In the genomic region with DNA sequence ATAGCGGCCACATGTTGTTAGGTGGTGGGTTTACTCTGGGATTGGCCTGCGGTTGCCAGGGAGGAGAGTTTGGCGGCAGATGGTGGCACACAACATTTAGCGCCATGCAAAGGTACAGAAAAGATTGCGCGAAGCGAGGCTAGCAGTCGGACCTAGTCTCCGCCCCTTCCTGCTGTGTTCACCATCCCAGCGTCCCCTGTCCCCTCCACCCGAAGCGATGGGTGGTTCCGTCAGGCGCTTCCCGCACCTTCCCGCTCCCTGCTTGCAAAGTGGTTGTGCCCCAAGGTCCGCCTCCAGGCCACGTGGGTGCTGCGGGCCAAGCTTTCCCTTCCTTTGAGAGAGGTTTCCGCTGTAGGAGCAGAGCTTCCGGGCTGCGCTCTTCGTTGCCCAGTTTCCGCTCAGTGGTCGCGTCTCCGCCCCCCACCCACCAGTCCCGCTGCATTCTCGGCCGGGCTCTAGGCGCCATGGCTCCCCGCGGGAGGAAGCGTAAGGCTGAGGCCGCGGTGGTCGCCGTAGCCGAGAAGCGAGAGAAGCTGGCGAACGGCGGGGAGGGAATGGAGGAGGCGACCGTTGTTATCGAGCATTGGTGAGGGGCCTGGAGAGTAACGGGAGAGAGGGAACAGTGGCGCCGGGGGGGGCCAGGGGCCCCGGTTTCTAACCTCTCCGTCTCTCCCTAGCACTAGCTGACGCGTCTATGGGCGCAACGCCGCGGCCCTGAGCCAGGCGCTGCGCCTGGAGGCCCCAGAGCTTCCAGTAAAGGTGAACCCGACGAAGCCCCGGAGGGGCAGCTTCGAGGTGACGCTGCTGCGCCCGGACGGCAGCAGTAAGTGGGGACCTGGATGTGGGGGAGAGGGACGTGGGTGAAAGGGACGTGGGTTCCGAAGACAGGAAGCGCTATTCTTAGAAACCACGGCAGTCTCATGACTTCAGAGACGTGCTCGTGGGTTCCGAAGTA, we compare ENCODE assay signal across 8 cellular contexts.
DNase-seq lines count a peak whose midpoint lies in the region; ATAC-seq lines count a peak whose summit lies in the region.

SELENOH (plus strand) TSS at position 360 of the 955 bp plus-strand sequence; CDS start at position 465, 105 bp downstream.

- peaks cover 34% of the 10 kb centered on the region for H4K20me1 ChIP-seq in BLaER1

- ATAC-seq in GM19328 (IDR thresholded peaks at IDR 0.05; ENCODE audit: unreplicated experiment) (peak; percentile 88), HG03520 (IDR thresholded peaks at IDR 0.05; ENCODE audit: unreplicated experiment) (peak; percentile 86)

- H3K36me3 ChIP-seq in BLaER1, result peaks cover 82% of the 10 kb centered on the region

- H3K27me3 ChIP-seq in BLaER1, result no peaks in the 10 kb centered on the region

- no peaks in the 10 kb centered on the region for H3K9me3 ChIP-seq in BLaER1

- DNase-seq in NCI-H69 (lab: John Stamatoyannopoulos, UW), result peak; percentile 99
- peak; percentile 90 for DNase-seq in activated CD4-positive, alpha-beta T cell treated with anti-CD3 and anti-CD28 coated beads, Interleukin-2, amount 50 U/mL, for 1 hour
- peak; percentile 95 for DNase-seq in dedifferentiated amniotic fluid mesenchymal stem cell (ENCODE audit: extremely low spot score)
- peak; percentile 99 for DNase-seq in left kidney (ENCODE audit: low read depth, low spot score)
- peak; percentile 96 for DNase-seq in stimulated activated CD4-positive, alpha-beta T cell treated with anti-CD3 and anti-CD28 coated beads, Interleukin-2, amount 100 ng/mL, for 24 hours

- peak within 1 kb of the TSS; percentile 98 for H3K9ac ChIP-seq in BLaER1

- peak within 1 kb of the TSS; percentile 91 for H3K4me3 ChIP-seq in BLaER1

- H3K4me1 ChIP-seq in BLaER1, result peaks cover 26% of the 10 kb centered on the region

- H3K4me2 ChIP-seq in BLaER1, result peak within 1 kb of the TSS; percentile 96

- peak within 1 kb of the TSS; percentile 99 for H3K27ac ChIP-seq in BLaER1

Comparison
In these comparisons a context has a peak if more than half of its experiments do, and no peak if none do; other contexts are left out.
1. Peak in every context shown above with its lines: DNase-seq, ATAC-seq, H3K4me3 ChIP-seq and H3K27ac ChIP-seq.